11 cellular contexts compared by ENCODE assay signal in the genomic region with DNA sequence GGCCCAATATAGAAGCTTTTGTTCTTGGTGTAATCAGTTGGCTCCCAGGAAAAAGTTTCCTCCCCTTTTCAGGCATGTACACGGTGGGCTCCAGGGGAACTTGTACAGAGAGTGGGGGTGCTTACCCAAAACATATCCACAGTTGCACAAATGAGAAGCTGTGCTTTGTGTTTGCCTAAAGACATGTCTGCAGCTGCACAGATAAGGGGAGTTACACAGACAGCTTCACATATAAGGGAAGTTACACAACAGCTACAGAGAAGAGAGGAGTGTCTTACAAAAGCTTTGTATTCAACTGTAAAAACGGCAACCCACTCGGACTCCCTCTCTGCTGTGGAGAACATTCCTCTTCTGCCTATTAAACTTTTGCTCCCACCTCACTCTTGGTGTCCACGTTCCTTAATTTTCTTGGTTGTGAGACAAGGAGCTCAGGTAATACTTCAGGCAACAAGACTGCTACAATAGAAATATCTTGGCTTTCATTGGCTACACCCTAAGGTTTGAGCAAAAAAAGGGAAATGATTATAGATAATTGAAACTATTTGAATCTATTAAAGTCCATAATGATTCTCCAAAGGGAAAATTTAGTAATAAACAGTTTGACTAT. TPM values are rescaled to one million over a fixed set of nuclear protein-coding genes. Genes with fewer than 3 reads are reported as not detected.
DNase-seq lines count a peak whose midpoint lies in the region; ATAC-seq and TF ChIP-seq lines count a peak whose summit lies in the region.
"Had no signal": no experiment of that assay in that cellular context is flagged by ENCODE, and none has a peak within 500 bp of the region (broad histone marks: within the 10 kb centered on the region; RNA-seq: fewer than 3 reads in every experiment).

No MANE protein-coding gene starts in this region.

- peak overlapping the region; percentile 81 for H2AFZ ChIP-seq in neuronal stem cell (ENCODE audit: low read length)

- no peak overlapping the region for H4K8ac ChIP-seq in neuronal stem cell (ENCODE audit: low read depth, low read length)

- H3K4me1 Mint-ChIP-seq in CD8-positive, alpha-beta T cell (ENCODE audit: low read depth), result peaks cover 4% of the 10 kb centered on the region

- no peaks in the 10 kb centered on the region for H3K9me3 Mint-ChIP-seq in CD8-positive, alpha-beta T cell

- H4K91ac ChIP-seq in neuronal stem cell (ENCODE audit: low read depth, low read length, poor library complexity), result no peak overlapping the region

- H3K4ac ChIP-seq in neuronal stem cell (ENCODE audit: low read length), result no peak overlapping the region

- H2BK120ac ChIP-seq in neuronal stem cell (ENCODE audit: low read depth, low read length), result no peak overlapping the region

- H3K27ac ChIP-seq in CD8-positive, alpha-beta T cell (ENCODE audit: low read depth, low read length), result no peak overlapping the region
- H3K27ac ChIP-seq in neuronal stem cell (replicated peaks; ENCODE audit: low read length), result no peak overlapping the region

- intact Hi-C loops in CD8-positive, alpha-beta T cell (cut with DNase I, micrococcal nuclease), result loop anchor here in 1 of 2 experiments (10.0 kb wide), 1 partner anchor 1908 kb away; no protein-coding TSS in a partner anchor

- no peaks in the 10 kb centered on the region for H3K4me1 ChIP-seq in CD8-positive, alpha-beta T cell (ENCODE audit: insufficient read depth, low read length)
- no peaks in the 10 kb centered on the region for H3K4me1 ChIP-seq in neuronal stem cell (ENCODE audit: control insufficient read depth in 2 of 2, insufficient read depth in 1 of 2, low read depth in 1 of 2, low read length in 2 of 2)

- H3K4me3 Mint-ChIP-seq in CD8-positive, alpha-beta T cell, result no peak overlapping the region

- no peak overlapping the region for H3K9ac ChIP-seq in neuronal stem cell (ENCODE audit: low read depth, low read length, poor library complexity)

- POLR2A ChIA-PET in CD8-positive, alpha-beta T cell (lab: Charles Lee), result interaction anchor here (2.0 kb wide), 1 partner anchor 7 kb away, joined by 5 read pairs; the partner anchor contains the start of gene PNRC1

- no peak overlapping the region for H3K18ac ChIP-seq in neuronal stem cell (ENCODE audit: low read length)

- no peaks in the 10 kb centered on the region for H3K36me3 Mint-ChIP-seq in CD8-positive, alpha-beta T cell

- no peak overlapping the region for H2AK5ac ChIP-seq in neuronal stem cell (ENCODE audit: low read depth, low read length)

- H2BK15ac ChIP-seq in neuronal stem cell (ENCODE audit: low read length), result no peak overlapping the region

- no CpG with 5 or more reads among the region's 4 CpGs for WGBS in neuronal stem cell (ENCODE audit: extremely low coverage in 2 of 2, insufficient read length in 2 of 2, insufficient replicate concordance in 1 of 2), 2 donors

- no peak overlapping the region for H2BK5ac ChIP-seq in neuronal stem cell (ENCODE audit: low read length)

- H3K4me3 ChIP-seq in CD8-positive, alpha-beta T cell (ENCODE audit: low read depth, low read length), result no peak overlapping the region
- H3K4me3 ChIP-seq in fibroblast of pulmonary artery (replicated peaks; ENCODE audit: low read depth, low read length) (no peak overlapping the region), neuronal stem cell (ENCODE audit: low read length in 2 of 2) (no peak overlapping the region), H7 (ENCODE audit: insufficient read depth, low read depth, low read length) (no peak overlapping the region)

- no peak for DNase-seq in CD8-positive, alpha-beta T cell
- DNase-seq in SIG-M5 (lab: John Stamatoyannopoulos, UW), result peak; percentile 91
- DNase-seq in fibroblast of pulmonary artery (ENCODE audit: low read depth), result peak; percentile 92
- no peak for DNase-seq in neuronal stem cell (ENCODE audit: low spot score)
- no peak for DNase-seq in epidermal melanocyte (ENCODE audit: insufficient read length, low spot score)
- no peak for DNase-seq in NCI-H82 treated with DMSO at 0.1 percent for 48 hours (lab: John Stamatoyannopoulos, UW; ENCODE audit: unreplicated experiment)
- no peak for DNase-seq in H7
- DNase-seq: activated CD8-positive, alpha-beta memory T cell treated with anti-CD3 and anti-CD28 coated beads, Interleukin-2, amount 50 U/mL, for 4 hours; NCI-H1417 treated with DMSO at 0.1 percent for 48 hours had no signal

- TF ChIP-seq CTCF in CD8-positive, alpha-beta T cell (IDR thresholded peaks at IDR 0.05), result no peak
- TF ChIP-seq CTCF in fibroblast of pulmonary artery (IDR thresholded peaks at IDR 0.05; ENCODE audit: low read length, missing control alignments), result no peak

- peaks cover 2% of the 10 kb centered on the region for H3K27me3 ChIP-seq in CD8-positive, alpha-beta T cell (ENCODE audit: insufficient read depth, low read length)
- H3K27me3 ChIP-seq in neuronal stem cell (ENCODE audit: control insufficient read depth in 3 of 3, insufficient read depth in 3 of 3, low read depth in 1 of 3, low read length in 3 of 3) (peaks cover 0 to 18% (median 0%) of the 10 kb centered on the region in 3 experiments), H7 (ENCODE audit: control insufficient read depth, insufficient read depth, low read length) (no peaks in the 10 kb centered on the region)

- no peak overlapping the region for H3K23ac ChIP-seq in neuronal stem cell (ENCODE audit: low read depth, low read length, poor library complexity)

- no peaks in the 10 kb centered on the region for H3K79me1 ChIP-seq in neuronal stem cell (ENCODE audit: low read depth, low read length)

- no peaks in the 10 kb centered on the region for H3K27me3 Mint-ChIP-seq in CD8-positive, alpha-beta T cell (ENCODE audit: low read depth)

- no peak overlapping the region for H2BK12ac ChIP-seq in neuronal stem cell (ENCODE audit: low read length)

- H3K4me2 ChIP-seq in neuronal stem cell (ENCODE audit: insufficient read depth, low read length, poor library complexity, severe bottlenecking), result no peak overlapping the region

- no peak overlapping the region for H3K14ac ChIP-seq in neuronal stem cell (ENCODE audit: low read length)

- CTCF ChIA-PET in CD8-positive, alpha-beta T cell (lab: Charles Lee), result interaction anchor here (0.7 to 1.8 kb wide), 2 partner anchors 73 to 91 kb away, joined by 3 to 4 read pairs; no protein-coding TSS in a partner anchor

- H3K36me3 ChIP-seq in CD8-positive, alpha-beta T cell (ENCODE audit: insufficient read depth, low read length), result no peaks in the 10 kb centered on the region
- H3K36me3 ChIP-seq in neuronal stem cell (replicated peaks in 1 of 2; ENCODE audit: control insufficient read depth in 2 of 2, insufficient read depth in 2 of 2, low read length in 2 of 2) (no peaks in the 10 kb centered on the region), H7 (replicated peaks; ENCODE audit: control insufficient read depth, insufficient read depth, low read length) (no peaks in the 10 kb centered on the region)

- H3K27ac Mint-ChIP-seq in CD8-positive, alpha-beta T cell, result peak overlapping the region; percentile 41

- ATAC-seq in CD8-positive, alpha-beta T cell, result no peak
- ATAC-seq in SK-N-SH treated with all-trans-retinoic acid at 6 μM for 48 hours, result no peak

- H3K9me3 ChIP-seq in CD8-positive, alpha-beta T cell (ENCODE audit: low read length), result no peaks in the 10 kb centered on the region
- H3K9me3 ChIP-seq in neuronal stem cell (replicated peaks in 1 of 2; ENCODE audit: control insufficient read depth in 2 of 2, insufficient read depth in 1 of 2, low read depth in 1 of 2, low read length in 2 of 2), result peaks cover 0 to 11% of the 10 kb centered on the region in 2 donors

TF ChIP-seq in SK-N-SH treated with all-trans-retinoic acid at 6 μM for 48 hours, 23 proteins besides CTCF, POLR2A, EP300 and RAD21:
- TF ChIP-seq ZNF565 (CRISPR knock-in tag; conservative IDR thresholded peaks at IDR 0.05; ENCODE audit: low read depth) (no peak), BACH2 (CRISPR knock-in tag; IDR thresholded peaks at IDR 0.05; ENCODE audit: borderline replicate concordance) (no peak), OSR1 (CRISPR knock-in tag; IDR thresholded peaks at IDR 0.05) (no peak), TOX (CRISPR knock-in tag; IDR thresholded peaks at IDR 0.05; ENCODE audit: borderline replicate concordance) (no peak), ZC3H10 (CRISPR knock-in tag; IDR thresholded peaks at IDR 0.05) (no peak), ZNF70 (CRISPR knock-in tag; IDR thresholded peaks at IDR 0.05) (no peak), ZFP3 (CRISPR knock-in tag; IDR thresholded peaks at IDR 0.05) (no peak), SNAI2 (CRISPR knock-in tag; IDR thresholded peaks at IDR 0.05) (no peak)

RNA-seq across cellular contexts. Expression of gene PNRC1, which starts 7.4 kb away (rescaled TPM):
- total RNA-seq in CD8-positive, alpha-beta T cell, result 1,000 to 10,000 TPM; 1,160 to 1,236 TPM
- 69.0 TPM for polyA plus RNA-seq in neuronal stem cell (2013, experiment 1 of 2)
- polyA plus RNA-seq in neuronal stem cell (2013, experiment 2 of 2), result 71.8 TPM
- total RNA-seq in H7 (2014; rRNA removed; shearing (Covaris generic)), result 12.7 and 21.5 TPM in 2 replicates

RNA-seq across cellular contexts. Expression of gene SRSF12, which starts 44.8 kb away (rescaled TPM):
- total RNA-seq in CD8-positive, alpha-beta T cell, result not detected
- 20.0 TPM for polyA plus RNA-seq in neuronal stem cell (2013, experiment 1 of 2)
- polyA plus RNA-seq in neuronal stem cell (2013, experiment 2 of 2), result 19.5 TPM
- total RNA-seq in H7 (2014; rRNA removed; shearing (Covaris generic)), result 2.1 and 3.7 TPM in 2 replicates
- total RNA-seq: HT-29 had no signal

Comparison
In these comparisons a context has a peak if more than half of its experiments do, and no peak if none do; other contexts are left out.
1. DNase-seq: peak in SIG-M5 (single experiment) and fibroblast of pulmonary artery (single experiment); none in CD8-positive, alpha-beta T cell (0 of 7), neuronal stem cell (single experiment), epidermal melanocyte (single experiment), NCI-H82 treated with DMSO at 0.1 percent for 48 hours (single experiment) and H7 (single experiment).
2. RNA of gene PNRC1, which starts 7.4 kb away (total RNA-seq): 1,160 to 1,236 TPM in CD8-positive, alpha-beta T cell; 12.7 to 21.5 TPM in H7; every median in the first group is over 10 times any median in the second.